Comparison of ENCODE assay signal across 22 cellular contexts in the genomic region with DNA sequence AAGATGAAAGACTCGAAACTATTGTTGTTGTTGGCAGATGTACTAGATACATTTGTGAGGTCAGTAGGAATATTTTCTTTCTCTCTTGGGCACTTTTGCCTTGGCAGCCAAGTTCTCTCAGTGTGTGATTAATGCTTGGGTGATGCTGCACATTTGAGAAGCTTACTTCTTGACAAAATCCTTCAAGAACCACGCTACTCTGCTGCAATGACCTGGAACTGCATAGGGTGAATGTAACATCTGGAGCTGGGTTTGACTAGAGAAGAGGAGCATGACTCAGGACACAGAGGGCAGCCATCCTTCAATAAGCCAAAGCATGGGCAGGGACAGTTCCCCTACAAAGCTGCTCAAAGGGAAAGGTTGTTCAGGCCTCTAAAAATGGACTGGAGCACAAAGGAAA.
DNase-seq lines count a peak whose midpoint lies in the region; ATAC-seq and TF ChIP-seq lines count a peak whose summit lies in the region.
"Had no signal": no experiment of that assay in that cellular context is flagged by ENCODE, and none has a peak within 500 bp of the region (broad histone marks: within the 10 kb centered on the region; RNA-seq: fewer than 3 reads in every experiment).

No MANE protein-coding gene starts in this region.

- TF ChIP-seq CTCF in AG04449 (IDR thresholded peaks at IDR 0.05; ENCODE audit: insufficient read depth, low read length, missing control alignments), result no peak
- no peak for TF ChIP-seq CTCF in cardiac fibroblast (IDR thresholded peaks at IDR 0.05; ENCODE audit: low read depth, low read length)
- no peak for TF ChIP-seq CTCF in OCI-LY7 (conservative IDR thresholded peaks at IDR 0.05; ENCODE audit: low read length)
- no peak for TF ChIP-seq CTCF in tibial artery (IDR thresholded peaks at IDR 0.05)

- H3K27me3 ChIP-seq in GM23248 (replicated peaks; ENCODE audit: insufficient read depth) (0 out of 2 replicates have a peak, but pooled peaks cover 6% of the 10 kb centered on the region), tibial artery (no peaks in the 10 kb centered on the region)
- H3K27me3 ChIP-seq: gastrocnemius medialis had no signal

- no peak overlapping the region for H3K9ac ChIP-seq in GM23248

- BruUV-seq in OCI-LY7 (replicated peaks; lab: Mats Ljungman, UMichigan), result no TSS peak

- H3K36me3 ChIP-seq in GM23248 (ENCODE audit: low read depth) (no peaks in the 10 kb centered on the region), OCI-LY7 (ENCODE audit: insufficient read depth, low read length) (no peaks in the 10 kb centered on the region), tibial artery (no peaks in the 10 kb centered on the region)
- H3K36me3 ChIP-seq: gastrocnemius medialis had no signal

- peaks cover 8% of the 10 kb centered on the region; the same call in 1 of the 2 replicates for H3F3A ChIP-seq in GM23248 (ENCODE audit: insufficient read depth)

- CTCF ChIA-PET in AG04449 (lab: Yijun Ruan, JAX), result no interaction called here
- CTCF ChIA-PET in OCI-LY7 (lab: Charles Lee; ENCODE audit: unreplicated experiment), result no interaction called here

- H4K20me1 ChIP-seq in GM23248 (ENCODE audit: insufficient read depth) (no peaks in the 10 kb centered on the region), OCI-LY7 (ENCODE audit: insufficient read depth, low read length) (no peaks in the 10 kb centered on the region)

- H3K27ac ChIP-seq in GM23248 (no peak overlapping the region), OCI-LY7 (ENCODE audit: low read depth, low read length, poor library complexity, severe bottlenecking) (no peak overlapping the region), tibial artery (no peak overlapping the region)
- H3K27ac ChIP-seq: gastrocnemius medialis had no signal

- H3K4me1 ChIP-seq in GM23248 (ENCODE audit: insufficient read depth) (no peaks in the 10 kb centered on the region), OCI-LY7 (ENCODE audit: insufficient read depth, low read length, poor library complexity, severe bottlenecking) (no peaks in the 10 kb centered on the region), tibial artery (peaks cover 0 to 7% (median 3%) of the 10 kb centered on the region in 4 donors)
- H3K4me1 ChIP-seq: gastrocnemius medialis had no signal

- POLR2A ChIA-PET in AG04449 (lab: Yijun Ruan, JAX), result no interaction called here
- POLR2A ChIA-PET in OCI-LY7 (lab: Charles Lee), result interaction anchor here (0.6 kb wide), 1 partner anchor 78 kb away, joined by 6 read pairs; no protein-coding TSS in a partner anchor

- 2 to 3% methylated on average over 2 of the region's 2 CpGs for WGBS in GM23248 (ENCODE audit: low coverage in 1 of 2, low lambda C conversion rate in 2 of 2, missing lambda C conversion rate in 2 of 2), 2 experiments

- H2AFZ ChIP-seq in GM23248, result no peak overlapping the region
- H2AFZ ChIP-seq in OCI-LY7 (ENCODE audit: low read length), result no peak overlapping the region

- DNase-seq in AG04449 (ENCODE audit: low read depth, low spot score) (peak; percentile 23), GM23248 (peak; percentile 60), cardiac fibroblast (ENCODE audit: low read depth in 2 of 2) (peak; percentile 18 to 76), medulla oblongata (ENCODE audit: extremely low spot score) (peak; percentile 6), OCI-LY7 (ENCODE audit: low spot score) (no peak), tibial artery (no peak)
- no peak for DNase-seq in stimulated activated CD4-positive, alpha-beta T cell treated with anti-CD3 and anti-CD28 coated beads, Interleukin-2, amount 100 ng/mL, for 48 hours
- DNase-seq: activated B cell treated with CpG ODN at 0.5 μM for 24 hours; activated CD4-positive, alpha-beta memory T cell treated with anti-CD3 and anti-CD28 coated beads, Interleukin-2, amount 10 ng/mL, durations not matched to agents 7 days and 5 days; activated naive CD4-positive, alpha-beta T cell treated with Interleukin-2 at 50 U/mL for 16 hours; activated T-cell treated with anti-CD3 and anti-CD28 coated beads, Interleukin-2, amount 50 U/mL, for 24 hours; CD4-positive, CD25-positive, alpha-beta regulatory T cell; gastrocnemius medialis; kidney; mesendoderm; MV-4-11; naive thymus-derived CD4-positive, alpha-beta T cell; NCI-H1694 treated with DMSO at 0.1 percent for 48 hours; right cardiac atrium; T-helper 9 cell had no signal

- H3K4me3 ChIP-seq in AG04449 (ENCODE audit: low read depth, low read length) (no peak overlapping the region), GM23248 (no peak overlapping the region), cardiac fibroblast (replicated peaks in 1 of 2; ENCODE audit: low read depth in 2 of 2, low read length in 2 of 2) (no peak overlapping the region), OCI-LY7 (ENCODE audit: low read depth, low read length, poor library complexity, severe bottlenecking) (no peak overlapping the region), tibial artery (no peak overlapping the region)
- H3K4me3 ChIP-seq: gastrocnemius medialis had no signal

- no peak for ATAC-seq in HG02623 (IDR thresholded peaks at IDR 0.05; ENCODE audit: unreplicated experiment)
- ATAC-seq: gastrocnemius medialis; naive thymus-derived CD4-positive, alpha-beta T cell; right cardiac atrium; SK-N-SH treated with all-trans-retinoic acid at 6 μM for 48 hours had no signal

- intact Hi-C loops in OCI-LY7 (cut with micrococcal nuclease; ENCODE audit: unreplicated experiment) (no loop called here), tibial artery (cut with DNase I; ENCODE audit: low total_unique reads) (no loop called here)

- in situ Hi-C loops in GM23248 (cut with MboI), result no loop called here

- H3K79me2 ChIP-seq in GM23248 (ENCODE audit: insufficient read depth) (no peaks in the 10 kb centered on the region), OCI-LY7 (ENCODE audit: insufficient read depth, low read depth, low read length) (no peaks in the 10 kb centered on the region)

- H3K9me2 ChIP-seq in GM23248 (ENCODE audit: insufficient read depth), result no peaks in the 10 kb centered on the region
- no peaks in the 10 kb centered on the region for H3K9me2 ChIP-seq in OCI-LY7 (ENCODE audit: insufficient read depth, low read length)

- H3K4me2 ChIP-seq in GM23248 (ENCODE audit: unreplicated experiment) (no peak overlapping the region), OCI-LY7 (ENCODE audit: low read length) (no peak overlapping the region)

- H3K9me3 ChIP-seq in GM23248 (ENCODE audit: low read depth) (no peaks in the 10 kb centered on the region), OCI-LY7 (ENCODE audit: low read length) (no peaks in the 10 kb centered on the region), tibial artery (no peaks in the 10 kb centered on the region)
- H3K9me3 ChIP-seq: gastrocnemius medialis had no signal

Comparison
In these comparisons a context has a peak if more than half of its experiments do, and no peak if none do; other contexts are left out.
1. DNase-seq: peak in AG04449 (single experiment), GM23248 (single experiment), cardiac fibroblast (2 of 2) and medulla oblongata (single experiment); none in OCI-LY7 (single experiment), stimulated activated CD4-positive, alpha-beta T cell treated with anti-CD3 and anti-CD28 coated beads, Interleukin-2, amount 100 ng/mL, for 48 hours (0 of 2) and tibial artery (0 of 2).